ENCODE assay signal across 9 cellular contexts in genomic region chr11:12044799-12045198, GRCh38. TPM values are rescaled to one million over a fixed set of nuclear protein-coding genes. Genes with fewer than 3 reads are reported as not detected.
DNase-seq lines count a peak whose midpoint lies in the region; ATAC-seq and TF ChIP-seq lines count a peak whose summit lies in the region.
"Had no signal": no experiment of that assay in that cellular context is flagged by ENCODE, and none has a peak within 500 bp of the region (broad histone marks: within the 10 kb centered on the region; RNA-seq: fewer than 3 reads in every experiment).

No MANE protein-coding gene starts in this region.

- no peak for TF ChIP-seq CTCF in Loucy (conservative IDR thresholded peaks at IDR 0.05; ENCODE audit: low read length)
- TF ChIP-seq CTCF in body of pancreas (IDR thresholded peaks at IDR 0.05) = no peak
- TF ChIP-seq CTCF in tibial artery (IDR thresholded peaks at IDR 0.05) = no peak

- H3F3A ChIP-seq in Loucy (ENCODE audit: low read depth) = no peaks in the 10 kb centered on the region

- H3K79me2 ChIP-seq in Loucy (ENCODE audit: insufficient read depth, low read length) = no peaks in the 10 kb centered on the region

- H3K27ac ChIP-seq in body of pancreas (peak overlapping the region in 3 of 4 donors; percentile 18 to 52 (median 51)), mesenchymal stem cell (ENCODE audit: low read length, poor library complexity, severe bottlenecking) (peak overlapping the region; percentile 96), tibial artery (peak overlapping the region; percentile 51 to 69)

- H3K9me2 ChIP-seq in Loucy (replicated peaks; ENCODE audit: low read depth, low read length) = no peaks in the 10 kb centered on the region

- H3K9me3 ChIP-seq in Loucy (ENCODE audit: insufficient read depth, low read depth, low read length) (no peaks in the 10 kb centered on the region), body of pancreas (peaks cover 0 to 4% (median 0%) of the 10 kb centered on the region in 3 donors), mesenchymal stem cell (ENCODE audit: control insufficient read depth, low read length) (no peaks in the 10 kb centered on the region), tibial artery (no peaks in the 10 kb centered on the region)

- H3K14ac ChIP-seq in mesenchymal stem cell (ENCODE audit: low read length in 2 of 2) = peak overlapping the region in 1 of 2 experiments; percentile 92

- peak overlapping the region; percentile 92 for H2BK5ac ChIP-seq in mesenchymal stem cell (ENCODE audit: low read depth, low read length, poor library complexity, severe bottlenecking)

- H3K9ac ChIP-seq in Loucy (ENCODE audit: low read depth, low read length, poor library complexity, severe bottlenecking) (no peak overlapping the region), mesenchymal stem cell (ENCODE audit: low read length) (peak overlapping the region; percentile 80)

- peak overlapping the region; percentile 27 to 75 for H3K4ac ChIP-seq in mesenchymal stem cell (ENCODE audit: low read depth in 1 of 2, low read length in 2 of 2)

- H3K27me3 Mint-ChIP-seq in T-helper 2 cell treated with Interferon-gamma antibody and Interleukin-4, amounts not matched to agents 5 μg/mL and 100 μg/mL, for 36 hours (ENCODE audit: low read depth) = peaks cover 5% of the 10 kb centered on the region

- no peaks in the 10 kb centered on the region for H3K79me1 ChIP-seq in mesenchymal stem cell (replicated peaks; ENCODE audit: low read length, poor library complexity, severe bottlenecking)

- H4K91ac ChIP-seq in mesenchymal stem cell (ENCODE audit: low read length) = peak overlapping the region; percentile 55

- H3K36me3 ChIP-seq in Loucy (ENCODE audit: insufficient read depth, low read length) = no peaks in the 10 kb centered on the region
- H3K36me3 ChIP-seq in body of pancreas (replicated peaks in 1 of 2; ENCODE audit: insufficient read depth in 1 of 2, low read depth in 2 of 2) = no peaks in the 10 kb centered on the region
- no peaks in the 10 kb centered on the region for H3K36me3 ChIP-seq in mesenchymal stem cell (ENCODE audit: control insufficient read depth in 1 of 2, insufficient read depth in 2 of 2, low read depth in 1 of 2, low read length in 2 of 2)
- no peaks in the 10 kb centered on the region for H3K36me3 ChIP-seq in tibial artery

- H2BK120ac ChIP-seq in mesenchymal stem cell (ENCODE audit: low read depth, low read length) = peak overlapping the region; percentile 3

- H4K20me1 ChIP-seq in Loucy (ENCODE audit: insufficient read depth, low read length, poor library complexity, severe bottlenecking) = no peaks in the 10 kb centered on the region

- peak overlapping the region; percentile 74 for H4K8ac ChIP-seq in mesenchymal stem cell (ENCODE audit: low read length)

- peak overlapping the region; percentile 12; the same call in 1 of the 2 replicates for H2AFZ ChIP-seq in Loucy (ENCODE audit: low read length)
- H2AFZ ChIP-seq in mesenchymal stem cell (ENCODE audit: low read depth, low read length) = no peak overlapping the region

- no peak overlapping the region for H3K4me2 ChIP-seq in Loucy (ENCODE audit: low read depth, low read length, poor library complexity, severe bottlenecking)
- no peak overlapping the region for H3K4me2 ChIP-seq in mesenchymal stem cell (ENCODE audit: low read length, poor library complexity, severe bottlenecking)

- no peaks in the 10 kb centered on the region for H3K27me3 ChIP-seq in Loucy (ENCODE audit: insufficient read depth, low read length, poor library complexity, severe bottlenecking)
- H3K27me3 ChIP-seq in body of pancreas = no peaks in the 10 kb centered on the region
- H3K27me3 ChIP-seq in mesenchymal stem cell (ENCODE audit: control insufficient read depth in 1 of 2, insufficient read depth in 1 of 2, low read length in 2 of 2) = no peaks in the 10 kb centered on the region
- H3K27me3 ChIP-seq in tibial artery = no peaks in the 10 kb centered on the region
- H3K27me3 ChIP-seq: MG63 had no signal

- peak overlapping the region in 1 of 2 experiments; percentile 28 for H3K23ac ChIP-seq in mesenchymal stem cell (ENCODE audit: low read length in 2 of 2)

- peak overlapping the region; percentile 82 for H2BK15ac ChIP-seq in mesenchymal stem cell (ENCODE audit: low read depth, poor library complexity, severe bottlenecking)

- peak overlapping the region; percentile 32 for H2AK5ac ChIP-seq in mesenchymal stem cell (ENCODE audit: low read length, severe bottlenecking)

- H3K4me1 ChIP-seq in Loucy (ENCODE audit: insufficient read depth, low read length, poor library complexity, severe bottlenecking) (peaks cover 14% of the 10 kb centered on the region), body of pancreas (peaks cover 14% of the 10 kb centered on the region), mesenchymal stem cell (ENCODE audit: control insufficient read depth, insufficient read depth, low read depth, low read length) (peaks cover 17% of the 10 kb centered on the region), tibial artery (peaks cover 0 to 32% (median 22%) of the 10 kb centered on the region in 4 donors)

- H3K4me3 Mint-ChIP-seq in T-helper 2 cell treated with Interferon-gamma antibody and Interleukin-4, amounts not matched to agents 5 μg/mL and 100 μg/mL, for 36 hours = no peak overlapping the region

- H2BK12ac ChIP-seq in mesenchymal stem cell (ENCODE audit: low read length in 2 of 2) = peak overlapping the region; percentile 89 to 97

- 73 to 74% methylated on average over 3 to 8 of the region's 8 CpGs for WGBS in body of pancreas, 2 donors
- WGBS in mesenchymal stem cell = 92% methylated on average over 8 of the region's 8 CpGs

- no peak overlapping the region for H3K27ac Mint-ChIP-seq in T-helper 2 cell treated with Interferon-gamma antibody and Interleukin-4, amounts not matched to agents 5 μg/mL and 100 μg/mL, for 36 hours
- H3K27ac Mint-ChIP-seq: activated naive CD4-positive, alpha-beta T cell treated with anti-CD3 and anti-CD28 coated beads, Interleukin-2, amount 50 U/mL, for 72 hours had no signal

- ATAC-seq in body of pancreas = no peak

- no peak for DNase-seq in body of pancreas
- no peak for DNase-seq in mesenchymal stem cell
- DNase-seq in tibial artery = no peak
- no peak for DNase-seq in DMS153 treated with DMSO at 0.1 percent for 48 hours (lab: John Stamatoyannopoulos, UW; ENCODE audit: unreplicated experiment)
- no peak for DNase-seq in T-helper 2 cell treated with Interferon-gamma antibody and Interleukin-4, amounts not matched to agents 5 μg/mL and 100 μg/mL, for 36 hours (ENCODE audit: low spot score)
- DNase-seq in NK-92 treated with Interleukin-12 subunit alpha and Interleukin-12 subunit beta, amount 100 ng/mL, for 24 hours (lab: John Stamatoyannopoulos, UW) = no peak

- no peaks in the 10 kb centered on the region for H3K36me3 Mint-ChIP-seq in T-helper 2 cell treated with Interferon-gamma antibody and Interleukin-4, amounts not matched to agents 5 μg/mL and 100 μg/mL, for 36 hours (ENCODE audit: low read depth)
- H3K36me3 Mint-ChIP-seq: activated naive CD4-positive, alpha-beta T cell treated with anti-CD3 and anti-CD28 coated beads, Interleukin-2, amount 50 U/mL, for 72 hours had no signal

- peak overlapping the region; percentile 81 to 86 for H3K18ac ChIP-seq in mesenchymal stem cell (ENCODE audit: low read depth in 1 of 2, low read length in 2 of 2)

- H3K9me3 Mint-ChIP-seq in T-helper 2 cell treated with Interferon-gamma antibody and Interleukin-4, amounts not matched to agents 5 μg/mL and 100 μg/mL, for 36 hours = no peaks in the 10 kb centered on the region
- H3K9me3 Mint-ChIP-seq: activated naive CD4-positive, alpha-beta T cell treated with anti-CD3 and anti-CD28 coated beads, Interleukin-2, amount 50 U/mL, for 72 hours had no signal

- no peak for TF ChIP-seq POLR2A in body of pancreas (IDR thresholded peaks at IDR 0.05)

- intact Hi-C loops in body of pancreas (cut with DNase I) = loop anchor here (5.0 to 10.0 kb wide), 3 partner anchors 110 to 240 kb away; no protein-coding TSS in a partner anchor
- intact Hi-C loops in tibial artery (cut with DNase I; ENCODE audit: low total_unique reads) = loop anchor here (1.0 to 5.0 kb wide), 2 partner anchors 113 to 247 kb away; no protein-coding TSS in a partner anchor

- H3K4me1 Mint-ChIP-seq in T-helper 2 cell treated with Interferon-gamma antibody and Interleukin-4, amounts not matched to agents 5 μg/mL and 100 μg/mL, for 36 hours (ENCODE audit: low read depth) = peaks cover 11% of the 10 kb centered on the region

- H3K4me3 ChIP-seq in Loucy (ENCODE audit: low read length, poor library complexity, severe bottlenecking) (no peak overlapping the region), body of pancreas (no peak overlapping the region), mesenchymal stem cell (ENCODE audit: insufficient read depth in 1 of 2, low read depth in 1 of 2, low read length in 2 of 2) (peak overlapping the region in 1 of 2 experiments; percentile 54), tibial artery (no peak overlapping the region)
- H3K4me3 ChIP-seq: MG63 had no signal

RNA-seq across cellular contexts. Expression of gene DKK3, which starts 36.4 kb away (rescaled TPM):
- 10 to 100 TPM; 14.5 to 25.9 TPM for total RNA-seq in body of pancreas
- polyA plus RNA-seq in mesenchymal stem cell (2013, experiment 1 of 2) = 686 TPM
- 701 TPM for polyA plus RNA-seq in mesenchymal stem cell (2013, experiment 2 of 2)
- total RNA-seq: activated naive CD4-positive, alpha-beta T cell treated with anti-CD3 and anti-CD28 coated beads, Interleukin-2, amount 50 U/mL, for 72 hours had no signal
